1 cellular context compared by ENCODE assay signal in genomic region chr20:57680131-57680716, GRCh38.
TF ChIP-seq lines count a peak whose summit lies in the region.

No MANE protein-coding gene starts in this region.

TF ChIP-seq in WTC11, 78 proteins besides CTCF, POLR2A, EP300 and RAD21 (continued from another document):
- TF ChIP-seq ARID4B (CRISPR knock-in tag; IDR thresholded peaks at IDR 0.05; ENCODE audit: borderline replicate concordance) (no peak), USF2 (CRISPR knock-in tag; IDR thresholded peaks at IDR 0.05) (no peak), ZNF532 (CRISPR knock-in tag; IDR thresholded peaks at IDR 0.05; ENCODE audit: borderline replicate concordance) (no peak), NR2C2 (CRISPR knock-in tag; IDR thresholded peaks at IDR 0.05) (no peak), ZNF232 (CRISPR knock-in tag; IDR thresholded peaks at IDR 0.05) (no peak), ZNF138 (CRISPR knock-in tag; conservative IDR thresholded peaks at IDR 0.05) (no peak), ETV6 (CRISPR knock-in tag; IDR thresholded peaks at IDR 0.05) (no peak), MXD4 (CRISPR knock-in tag; IDR thresholded peaks at IDR 0.05; ENCODE audit: borderline replicate concordance) (no peak), CREM (CRISPR knock-in tag; IDR thresholded peaks at IDR 0.05) (no peak), AFF4 (CRISPR knock-in tag; IDR thresholded peaks at IDR 0.05; ENCODE audit: borderline replicate concordance) (no peak)
